In the genomic region with DNA sequence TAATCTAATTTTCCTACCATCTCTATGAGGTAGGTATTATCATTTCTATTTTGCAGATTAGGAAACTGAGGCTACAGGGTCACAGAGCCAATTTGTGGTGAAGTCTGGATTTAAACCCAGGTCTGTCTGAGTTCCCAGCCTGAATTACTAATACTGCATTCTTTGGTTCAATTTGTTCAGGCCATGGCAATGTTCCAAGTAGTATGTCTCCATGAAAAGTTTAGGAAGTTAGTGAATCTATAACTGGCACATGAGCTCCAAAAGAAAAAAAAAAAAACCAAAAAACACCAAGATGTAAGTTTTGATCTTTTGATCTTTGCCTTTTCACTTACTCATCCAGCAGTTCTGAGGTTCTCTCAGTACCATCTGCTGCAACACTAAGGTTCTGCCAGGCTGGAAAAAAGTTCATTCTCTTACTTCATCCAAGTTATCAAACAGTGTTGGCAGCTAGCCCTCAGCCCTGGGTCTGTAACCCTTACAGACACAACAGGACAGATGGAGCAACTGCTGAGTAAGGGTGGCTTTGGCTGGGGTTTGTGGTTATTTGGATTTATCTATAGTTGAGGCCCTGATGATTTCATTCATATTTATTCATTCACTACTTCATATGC, we compare ENCODE assay signal across 9 cellular contexts. TPM values are rescaled to one million over a fixed set of nuclear protein-coding genes. Genes with fewer than 3 reads are reported as not detected.
DNase-seq lines count a peak whose midpoint lies in the region; ATAC-seq and TF ChIP-seq lines count a peak whose summit lies in the region.
"Had no signal": no experiment of that assay in that cellular context is flagged by ENCODE, and none has a peak within 500 bp of the region (broad histone marks: within the 10 kb centered on the region; RNA-seq: fewer than 3 reads in every experiment).

No MANE protein-coding gene starts in this region.

- no peaks in the 10 kb centered on the region for H3K9me2 ChIP-seq in GM23248 (ENCODE audit: insufficient read depth)

- H3F3A ChIP-seq in GM23248 (ENCODE audit: insufficient read depth) (peaks cover 35% of the 10 kb centered on the region), smooth muscle cell (ENCODE audit: low read depth) (peaks cover 8% of the 10 kb centered on the region)

- POLR2A ChIA-PET in naive thymus-derived CD8-positive, alpha-beta T cell (lab: Charles Lee), result interaction anchor here (1.3 to 3.5 kb wide), 3 partner anchors 10 to 19 kb away, joined by 4 to 22 read pairs (median 5); a partner anchor contains a TSS

- no peak for TF ChIP-seq CTCF in OCI-LY3 (IDR thresholded peaks at IDR 0.05; ENCODE audit: low read depth, low read length)
- no peak for TF ChIP-seq CTCF in smooth muscle cell (IDR thresholded peaks at IDR 0.05; ENCODE audit: borderline replicate concordance, insufficient read depth, poor library complexity, severe bottlenecking)

- H3K9me3 ChIP-seq in GM23248 (ENCODE audit: low read depth), result no peaks in the 10 kb centered on the region
- no peaks in the 10 kb centered on the region for H3K9me3 ChIP-seq in OCI-LY3 (ENCODE audit: insufficient read depth, low read length)
- H3K9me3 ChIP-seq in smooth muscle cell (replicated peaks; ENCODE audit: low read depth), result no peaks in the 10 kb centered on the region

- H3K9ac ChIP-seq in GM23248, result no peak overlapping the region
- peak overlapping the region; percentile 65 for H3K9ac ChIP-seq in OCI-LY3 (ENCODE audit: low read length)
- no peak overlapping the region for H3K9ac ChIP-seq in smooth muscle cell (ENCODE audit: low read depth)

- no peaks in the 10 kb centered on the region for H3K27me3 ChIP-seq in GM23248 (replicated peaks; ENCODE audit: insufficient read depth)
- H3K27me3 ChIP-seq in OCI-LY3 (ENCODE audit: low read depth, low read length), result no peaks in the 10 kb centered on the region
- no peaks in the 10 kb centered on the region for H3K27me3 ChIP-seq in smooth muscle cell (ENCODE audit: low read depth)

- DNase-seq in GM23248 (peak; percentile 92), fibroblast of peridontal ligament (ENCODE audit: extremely low read depth) (peak; percentile 88), smooth muscle cell (lab: John Stamatoyannopoulos, UW; ENCODE audit: unreplicated experiment) (no peak), NCI-H2081 (lab: John Stamatoyannopoulos, UW) (no peak)
- no peak for DNase-seq in naive thymus-derived CD8-positive, alpha-beta T cell

- no peaks in the 10 kb centered on the region for H3K27me3 Mint-ChIP-seq in naive thymus-derived CD8-positive, alpha-beta T cell

- H3K27ac ChIP-seq in GM23248, result peak overlapping the region; percentile 16; the same call in 1 of the 2 replicates
- H3K27ac ChIP-seq in OCI-LY3 (ENCODE audit: low read length), result peak overlapping the region; percentile 98
- H3K27ac ChIP-seq in smooth muscle cell (ENCODE audit: low read depth), result peak overlapping the region; percentile 39

- H3K79me2 ChIP-seq in GM23248 (ENCODE audit: insufficient read depth) (no peaks in the 10 kb centered on the region), OCI-LY3 (ENCODE audit: low read length) (peaks cover 35% of the 10 kb centered on the region), smooth muscle cell (ENCODE audit: low read depth) (no peaks in the 10 kb centered on the region)

- H3K36me3 Mint-ChIP-seq in naive thymus-derived CD8-positive, alpha-beta T cell, result peaks cover 0 to 5% (median 3%) of the 10 kb centered on the region in 3 donors

- H3K4me2 ChIP-seq in GM23248 (ENCODE audit: unreplicated experiment) (no peak overlapping the region), OCI-LY3 (ENCODE audit: low read length) (peak overlapping the region; percentile 62), smooth muscle cell (peak overlapping the region; percentile 20)

- peaks cover 0 to 6% (median 2%) of the 10 kb centered on the region in 9 donors for H3K9me3 Mint-ChIP-seq in naive thymus-derived CD8-positive, alpha-beta T cell

- no peaks in the 10 kb centered on the region for H4K20me1 ChIP-seq in GM23248 (ENCODE audit: insufficient read depth)
- no peaks in the 10 kb centered on the region for H4K20me1 ChIP-seq in OCI-LY3 (ENCODE audit: insufficient read depth, low read length)
- no peaks in the 10 kb centered on the region for H4K20me1 ChIP-seq in smooth muscle cell (ENCODE audit: low read depth)

- no peak overlapping the region for H3K4me3 ChIP-seq in GM23248
- no peak overlapping the region; the same call in 1 of the 2 replicates for H3K4me3 ChIP-seq in OCI-LY3 (ENCODE audit: low read length)
- no peak overlapping the region for H3K4me3 ChIP-seq in smooth muscle cell

- H3K4me1 ChIP-seq in GM23248 (ENCODE audit: insufficient read depth), result peaks cover 18% of the 10 kb centered on the region
- peaks cover 72% of the 10 kb centered on the region for H3K4me1 ChIP-seq in OCI-LY3 (ENCODE audit: low read length)
- no peaks in the 10 kb centered on the region for H3K4me1 ChIP-seq in smooth muscle cell (ENCODE audit: low read depth)

- H3K36me3 ChIP-seq in GM23248 (ENCODE audit: low read depth) (no peaks in the 10 kb centered on the region), OCI-LY3 (replicated peaks; ENCODE audit: low read depth, low read length) (peaks cover 10% of the 10 kb centered on the region), smooth muscle cell (ENCODE audit: low read depth) (no peaks in the 10 kb centered on the region)

- peaks cover 5 to 38% (median 13%) of the 10 kb centered on the region in 4 donors for H3K4me1 Mint-ChIP-seq in naive thymus-derived CD8-positive, alpha-beta T cell

- peak overlapping the region in 5 of 10 donors; percentile 2 to 54 (median 25) for H3K27ac Mint-ChIP-seq in naive thymus-derived CD8-positive, alpha-beta T cell

- in situ Hi-C loops in GM23248 (cut with MboI), result no loop called here

- no peak for ATAC-seq in naive thymus-derived CD8-positive, alpha-beta T cell
- no peak for ATAC-seq in HG03432 (IDR thresholded peaks at IDR 0.05; ENCODE audit: unreplicated experiment)

- peak overlapping the region in 1 of 10 donors; percentile 5 for H3K4me3 Mint-ChIP-seq in naive thymus-derived CD8-positive, alpha-beta T cell

- H2AFZ ChIP-seq in GM23248 (no peak overlapping the region), OCI-LY3 (ENCODE audit: low read depth, low read length) (no peak overlapping the region), smooth muscle cell (ENCODE audit: low read depth) (no peak overlapping the region)

RNA-seq across cellular contexts. Expression of a gene that starts 4.4 kb away (rescaled TPM):
- 4.9 and 10.7 TPM in 2 replicates for total RNA-seq in GM23248 (2014; rRNA removed; shearing (Covaris generic))
- polyA plus RNA-seq in GM23248 (2016; fragmentation: Nextera tagmentation; extraction: Ambion mirVana) (5.1 and 6.9 TPM in 2 replicates), smooth muscle cell (8.1 and 9.3 TPM in 2 replicates)
- total RNA-seq in smooth muscle cell, result 5.8 and 9.3 TPM in 2 replicates
- total RNA-seq in naive thymus-derived CD8-positive, alpha-beta T cell, result 10 to 100 TPM; 25.2 to 28.3 TPM
- 10 to 100 TPM in 1 of 3 donors, 1 to 10 TPM in 2; 6.5 to 16.6 (median 8.0) TPM for polyA plus RNA-seq in naive thymus-derived CD8-positive, alpha-beta T cell

RNA-seq across cellular contexts. Expression of a gene that starts 19.1 kb away (rescaled TPM):
- total RNA-seq in GM23248 (2014; rRNA removed; shearing (Covaris generic)), result 127 and 131 TPM in 2 replicates
- polyA plus RNA-seq in GM23248 (2016; fragmentation: Nextera tagmentation; extraction: Ambion mirVana) (222 and 230 TPM in 2 replicates), smooth muscle cell (335 and 340 TPM in 2 replicates)
- 389 and 400 TPM in 2 replicates for total RNA-seq in smooth muscle cell
- 100 to 1,000 TPM; 165 to 170 TPM for total RNA-seq in naive thymus-derived CD8-positive, alpha-beta T cell
- polyA plus RNA-seq in naive thymus-derived CD8-positive, alpha-beta T cell, result 100 to 1,000 TPM; 298 to 381 (median 349) TPM

RNA-seq across cellular contexts. Expression of a gene that starts 50.9 kb away (rescaled TPM):
- not detected in 2 replicates for total RNA-seq in GM23248 (2014; rRNA removed; shearing (Covaris generic))
- not detected in 2 replicates for polyA plus RNA-seq in GM23248 (2016; fragmentation: Nextera tagmentation; extraction: Ambion mirVana)
- not detected in 2 replicates for total RNA-seq in smooth muscle cell
- not detected in 2 replicates for polyA plus RNA-seq in smooth muscle cell
- not detected for total RNA-seq in naive thymus-derived CD8-positive, alpha-beta T cell
- polyA plus RNA-seq in naive thymus-derived CD8-positive, alpha-beta T cell, result not detected
- total RNA-seq: G401, temporal lobe had no signal

Comparison
In these comparisons a context has a peak if more than half of its experiments do, and no peak if none do; other contexts are left out.
1. DNase-seq: peak in GM23248 (single experiment) and fibroblast of peridontal ligament (single experiment); none in smooth muscle cell (single experiment), naive thymus-derived CD8-positive, alpha-beta T cell (0 of 10) and NCI-H2081 (0 of 2).
2. H3K27ac ChIP-seq: peak in every context shown above with its lines; median percentile 98 in OCI-LY3; 39 in smooth muscle cell; 16 in GM23248.